1 cellular context compared by ENCODE assay signal in genomic region chr14:55271572-55272414, GRCh38.
TF ChIP-seq lines count a peak whose summit lies in the region.

No MANE protein-coding gene starts in this region.

TF ChIP-seq in IMR-90, 13 proteins besides CTCF, POLR2A, EP300 and RAD21:
- TF ChIP-seq USF2 (IDR thresholded peaks at IDR 0.05; ENCODE audit: low read depth, low read length), result no peak
- no peak for TF ChIP-seq BHLHE40 (IDR thresholded peaks at IDR 0.05; ENCODE audit: low read depth, low read length)
- TF ChIP-seq MXI1 (IDR thresholded peaks at IDR 0.05; ENCODE audit: borderline replicate concordance, low read depth, low read length), result no peak
- no peak for TF ChIP-seq ELK1 (IDR thresholded peaks at IDR 0.05; ENCODE audit: borderline replicate concordance, low read depth, low read length)
- TF ChIP-seq CEBPB (IDR thresholded peaks at IDR 0.05; ENCODE audit: low read depth, low read length), result peak; percentile 28; the same call in 1 of the 2 replicates
- TF ChIP-seq MAZ (IDR thresholded peaks at IDR 0.05; ENCODE audit: borderline replicate concordance, low read depth, low read length), result no peak
- no peak for TF ChIP-seq SMC3 (IDR thresholded peaks at IDR 0.05; ENCODE audit: low read depth, low read length)
